Comparison of ENCODE assay signal across 29 cellular contexts in genomic region chr2:216132585-216132984, GRCh38. TPM values are rescaled to one million over a fixed set of nuclear protein-coding genes. Genes with fewer than 3 reads are reported as not detected.
A peak's percentile ranks its signal among the peaks of the same experiment; 100 is the strongest.
DNase-seq lines count a peak whose midpoint lies in the region; ATAC-seq and TF ChIP-seq lines count a peak whose summit lies in the region.
"Had no signal": no experiment of that assay in that cellular context is flagged by ENCODE, and none has a peak within 500 bp of the region (broad histone marks: within the 10 kb centered on the region; RNA-seq: fewer than 3 reads in every experiment).

No MANE protein-coding gene starts in this region.

- H3K9ac ChIP-seq in endodermal cell (ENCODE audit: extremely low read depth, low read length, poor library complexity, severe bottlenecking): no peak overlapping the region
- H3K9ac ChIP-seq: BLaER1, parathyroid adenoma had no signal

- H3K4me1 ChIP-seq in endodermal cell (ENCODE audit: control insufficient read depth, insufficient read depth, low read length): peaks cover 4% of the 10 kb centered on the region
- H3K4me1 ChIP-seq: BLaER1, colonic mucosa, right atrium auricular region, tibial artery had no signal

- peak overlapping the region; percentile 92 for H3K27ac Mint-ChIP-seq in activated T-cell treated with anti-CD3 and anti-CD28 coated beads, Interleukin-2, amount 50 U/mL, for 72 hours
- no peak overlapping the region for H3K27ac Mint-ChIP-seq in endodermal cell

- H3K27ac ChIP-seq in VCaP (peak overlapping the region; percentile 84), endodermal cell (ENCODE audit: low read depth, low read length) (no peak overlapping the region)
- H3K27ac ChIP-seq: BLaER1, colonic mucosa, esophagus muscularis mucosa, parathyroid adenoma, right atrium auricular region, tibial artery, WERI-Rb-1 had no signal

- peak; percentile 18 to 50 for ATAC-seq in activated T-cell treated with anti-CD3 and anti-CD28 coated beads, Interleukin-2, amount 50 U/mL, for 72 hours (replicated peaks in 1 of 2)
- ATAC-seq in stimulated activated naive CD8-positive, alpha-beta T cell treated with anti-CD3 and anti-CD28 coated beads, Interleukin-15, Interleukin-2, amounts not matched to agents 100 U/mL and 50 U/mL, for 24 hours: peak; percentile 52
- no peak for ATAC-seq in omental fat pad (ENCODE audit: low FRiP score)
- ATAC-seq in left ventricle myocardium superior: no peak
- no peak for ATAC-seq in HG03095 (IDR thresholded peaks at IDR 0.05; ENCODE audit: unreplicated experiment)
- ATAC-seq: effector memory CD8-positive, alpha-beta T cell; left lung; natural killer cell treated with Interleukin-12 subunit alpha and Interleukin-12 subunit beta and Interleukin-15 and Interleukin-18, amount 100 ng/mL, for 72 hours had no signal

- H3K9me3 ChIP-seq in endodermal cell (ENCODE audit: control insufficient read depth, low read length): no peaks in the 10 kb centered on the region
- H3K9me3 ChIP-seq: BLaER1, colonic mucosa, esophagus muscularis mucosa, left lung, right atrium auricular region, spleen, tibial artery had no signal

- no peaks in the 10 kb centered on the region for H3K9me3 Mint-ChIP-seq in activated T-cell treated with anti-CD3 and anti-CD28 coated beads, Interleukin-2, amount 50 U/mL, for 72 hours
- H3K9me3 Mint-ChIP-seq in endodermal cell: no peaks in the 10 kb centered on the region
- H3K9me3 Mint-ChIP-seq: effector memory CD8-positive, alpha-beta T cell; natural killer cell treated with Interleukin-12 subunit alpha and Interleukin-12 subunit beta and Interleukin-15 and Interleukin-18, amount 100 ng/mL, for 72 hours; T-helper 2 cell treated with Interferon-gamma antibody and Interleukin-4, amounts not matched to agents 5 μg/mL and 100 μg/mL, for 36 hours had no signal

- TF ChIP-seq CTCF in VCaP (conservative IDR thresholded peaks at IDR 0.05) (no peak), endodermal cell (conservative IDR thresholded peaks at IDR 0.05) (no peak), omental fat pad (IDR thresholded peaks at IDR 0.05) (no peak)

- peaks cover 72% of the 10 kb centered on the region for H3K4me1 Mint-ChIP-seq in activated T-cell treated with anti-CD3 and anti-CD28 coated beads, Interleukin-2, amount 50 U/mL, for 72 hours (ENCODE audit: low read depth)
- H3K4me1 Mint-ChIP-seq in endodermal cell: peaks cover 5% of the 10 kb centered on the region

- H3K36me3 Mint-ChIP-seq in activated T-cell treated with anti-CD3 and anti-CD28 coated beads, Interleukin-2, amount 50 U/mL, for 72 hours (ENCODE audit: insufficient read depth in 2 of 2): peaks cover 30 to 58% of the 10 kb centered on the region in 2 donors
- H3K36me3 Mint-ChIP-seq in endodermal cell (ENCODE audit: low read depth): peaks cover 84% of the 10 kb centered on the region

- H3K27me3 ChIP-seq in endodermal cell (ENCODE audit: control insufficient read depth, insufficient read depth, low read length, poor library complexity, severe bottlenecking): no peaks in the 10 kb centered on the region
- H3K27me3 ChIP-seq: BLaER1, colonic mucosa, esophagus muscularis mucosa, left lung, right atrium auricular region, spleen, tibial artery had no signal

- peaks cover 96% of the 10 kb centered on the region for H3K36me3 ChIP-seq in endodermal cell (ENCODE audit: control insufficient read depth, insufficient read depth, low read length)

- intact Hi-C loops in left ventricle myocardium superior (cut with micrococcal nuclease): no loop called here

- H3K4me3 ChIP-seq in endodermal cell (ENCODE audit: low read length): peak overlapping the region; percentile 10
- H3K4me3 ChIP-seq: BLaER1, colonic mucosa, esophagus muscularis mucosa, left lung, right atrium auricular region, spleen, tibial artery had no signal

- peak overlapping the region in 1 of 2 donors; percentile 51 for H3K4me3 Mint-ChIP-seq in activated T-cell treated with anti-CD3 and anti-CD28 coated beads, Interleukin-2, amount 50 U/mL, for 72 hours
- no peak overlapping the region for H3K4me3 Mint-ChIP-seq in endodermal cell
- H3K4me3 Mint-ChIP-seq: effector memory CD8-positive, alpha-beta T cell; natural killer cell treated with Interleukin-12 subunit alpha and Interleukin-12 subunit beta and Interleukin-15 and Interleukin-18, amount 100 ng/mL, for 72 hours had no signal

- no peak for DNase-seq in activated T-cell treated with anti-CD3 and anti-CD28 coated beads, Interleukin-2, amount 50 U/mL, for 72 hours
- DNase-seq in activated T-cell treated with anti-CD3 and anti-CD28 coated beads, Interleukin-2, amount 50 U/mL, for 1 hour: no peak
- DNase-seq in endodermal cell (no peak), omental fat pad (ENCODE audit: low spot score) (no peak), left ventricle myocardium superior (no peak)
- DNase-seq in stimulated activated naive CD8-positive, alpha-beta T cell treated with anti-CD3 and anti-CD28 coated beads, Interleukin-15, Interleukin-2, amounts not matched to agents 100 U/mL and 50 U/mL, for 24 hours: no peak
- DNase-seq: ACHN; amygdala; Calu3; colonic mucosa; effector memory CD8-positive, alpha-beta T cell; Kasumi-1; left lung; NCI-H1092; NCI-H187 treated with DMSO at 0.1 percent for 48 hours; NCI-H526 treated with DMSO at 0.1 percent for 48 hours; spleen; stimulated activated CD4-positive, alpha-beta T cell treated with anti-CD3 and anti-CD28 coated beads, Interleukin-4, amount 100 ng/mL, for 1 hour; stimulated activated naive CD4-positive, alpha-beta T cell treated with Interleukin-2 at 50 U/mL for 16 hours; tibial artery; WERI-Rb-1 had no signal

- no peaks in the 10 kb centered on the region for H3K27me3 Mint-ChIP-seq in activated T-cell treated with anti-CD3 and anti-CD28 coated beads, Interleukin-2, amount 50 U/mL, for 72 hours (ENCODE audit: low read depth)
- no peaks in the 10 kb centered on the region for H3K27me3 Mint-ChIP-seq in endodermal cell (ENCODE audit: insufficient read depth)
- H3K27me3 Mint-ChIP-seq: effector memory CD8-positive, alpha-beta T cell; natural killer cell treated with Interleukin-12 subunit alpha and Interleukin-12 subunit beta and Interleukin-15 and Interleukin-18, amount 100 ng/mL, for 72 hours had no signal

RNA-seq across cellular contexts. Expression of gene XRCC5, which starts 23.4 kb away (rescaled TPM):
- 100 to 1,000 TPM; 300 to 324 TPM for total RNA-seq in activated T-cell treated with anti-CD3 and anti-CD28 coated beads, Interleukin-2, amount 50 U/mL, for 72 hours
- total RNA-seq in endodermal cell (100 to 1,000 TPM; 492 to 493 TPM), omental fat pad (100 to 1,000 TPM; 112 to 153 (median 143) TPM), left ventricle myocardium superior (129 TPM)
- 367 TPM for polyA plus RNA-seq in endodermal cell (2013, experiment 1 of 2)
- polyA plus RNA-seq in endodermal cell (2013, experiment 2 of 2): 349 TPM

RNA-seq across cellular contexts. Expression of gene TMEM169, which starts 50.9 kb away (rescaled TPM):
- total RNA-seq in activated T-cell treated with anti-CD3 and anti-CD28 coated beads, Interleukin-2, amount 50 U/mL, for 72 hours: 1 to 10 TPM; 1.6 TPM
- total RNA-seq in endodermal cell: 1 to 10 TPM; 1.1 to 3.8 TPM
- polyA plus RNA-seq in endodermal cell (2013, experiment 1 of 2): 22.4 TPM
- polyA plus RNA-seq in endodermal cell (2013, experiment 2 of 2): 22.4 TPM
- total RNA-seq in omental fat pad: 1 to 10 TPM in 1 of 4 donors, under 1 TPM in 3; 0.36 to 1.6 (median 0.70) TPM
- total RNA-seq in left ventricle myocardium superior: 0.15 TPM

RNA-seq across cellular contexts. Expression of gene PECR, which starts 51.0 kb away (rescaled TPM):
- total RNA-seq in activated T-cell treated with anti-CD3 and anti-CD28 coated beads, Interleukin-2, amount 50 U/mL, for 72 hours: 10 to 100 TPM; 28.4 to 29.7 TPM
- total RNA-seq in endodermal cell (10 to 100 TPM; 12.5 to 17.0 TPM), omental fat pad (10 to 100 TPM; 18.5 to 57.9 (median 24.2) TPM), left ventricle myocardium superior (6.1 TPM)
- 11.9 TPM for polyA plus RNA-seq in endodermal cell (2013, experiment 1 of 2)
- polyA plus RNA-seq in endodermal cell (2013, experiment 2 of 2): 10.2 TPM

Comparison
In these comparisons a context has a peak if more than half of its experiments do, and no peak if none do; other contexts are left out.
1. ATAC-seq: peak in activated T-cell treated with anti-CD3 and anti-CD28 coated beads, Interleukin-2, amount 50 U/mL, for 72 hours (2 of 2) and stimulated activated naive CD8-positive, alpha-beta T cell treated with anti-CD3 and anti-CD28 coated beads, Interleukin-15, Interleukin-2, amounts not matched to agents 100 U/mL and 50 U/mL, for 24 hours (single experiment); none in omental fat pad (single experiment), left ventricle myocardium superior (single experiment) and HG03095 (single experiment).